ENCODE assay signal across 15 cellular contexts in genomic region chr2:29723255-29724001, GRCh38.
DNase-seq lines count a peak whose midpoint lies in the region; ATAC-seq and TF ChIP-seq lines count a peak whose summit lies in the region.
"Had no signal": no experiment of that assay in that cellular context is flagged by ENCODE, and none has a peak within 500 bp of the region (broad histone marks: within the 10 kb centered on the region; RNA-seq: fewer than 3 reads in every experiment).

No MANE protein-coding gene starts in this region.

- H3K27me3 Mint-ChIP-seq in activated CD4-positive, alpha-beta T cell treated with anti-CD3 and anti-CD28 coated beads for 36 hours, result peaks cover 11% of the 10 kb centered on the region
- peaks cover 2% of the 10 kb centered on the region for H3K27me3 Mint-ChIP-seq in activated CD4-positive, alpha-beta T cell treated with anti-CD3 and anti-CD28 coated beads, Interleukin-2, amount 10 ng/mL, durations not matched to agents 24 days and 14 days
- H3K27me3 Mint-ChIP-seq: dendritic cell treated with granulocyte-macrophage colony-stimulating factor and Interleukin-4, amounts not matched to agents 40 ng/mL and 50 ng/mL, for 4 days had no signal

- no peaks in the 10 kb centered on the region for H3K36me3 Mint-ChIP-seq in activated CD4-positive, alpha-beta T cell treated with anti-CD3 and anti-CD28 coated beads for 36 hours (ENCODE audit: low read depth)
- H3K36me3 Mint-ChIP-seq in activated CD4-positive, alpha-beta T cell treated with anti-CD3 and anti-CD28 coated beads, Interleukin-2, amount 10 ng/mL, durations not matched to agents 24 days and 14 days (ENCODE audit: low read depth), result no peaks in the 10 kb centered on the region
- H3K36me3 Mint-ChIP-seq in stimulated activated effector memory CD8-positive, alpha-beta T cell treated with anti-CD3 and anti-CD28 coated beads, Interleukin-12 subunit alpha, Interleukin-12 subunit beta, amount 100 ng/mL, for 72 hours, result no peaks in the 10 kb centered on the region
- H3K36me3 Mint-ChIP-seq: type B pancreatic cell had no signal

- no peak for DNase-seq in activated CD4-positive, alpha-beta T cell treated with anti-CD3 and anti-CD28 coated beads for 36 hours
- DNase-seq in activated CD4-positive, alpha-beta T cell treated with anti-CD3 and anti-CD28 coated beads, Interleukin-2, amount 10 ng/mL, durations not matched to agents 24 days and 14 days, result no peak
- DNase-seq in stimulated activated effector memory CD8-positive, alpha-beta T cell treated with anti-CD3 and anti-CD28 coated beads, Interleukin-12 subunit alpha, Interleukin-12 subunit beta, amount 100 ng/mL, for 72 hours (ENCODE audit: low spot score in 2 of 2), result no peak
- no peak for DNase-seq in central memory CD4-positive, alpha-beta T cell
- DNase-seq in RKO (ENCODE audit: low spot score) (no peak), thyroid gland (no peak)
- DNase-seq: 8988T; activated effector memory CD4-positive, alpha-beta T cell treated with anti-CD3 and anti-CD28 coated beads, Interleukin-2, amount 50 U/mL, for 16 hours; GF-D8; head of caudate nucleus; NCI-H524 treated with DMSO at 0.1 percent for 48 hours had no signal

- no peaks in the 10 kb centered on the region for H3K36me3 ChIP-seq in thyroid gland

- H3K4me1 Mint-ChIP-seq in activated CD4-positive, alpha-beta T cell treated with anti-CD3 and anti-CD28 coated beads for 36 hours, result no peaks in the 10 kb centered on the region
- H3K4me1 Mint-ChIP-seq in activated CD4-positive, alpha-beta T cell treated with anti-CD3 and anti-CD28 coated beads, Interleukin-2, amount 10 ng/mL, durations not matched to agents 24 days and 14 days, result no peaks in the 10 kb centered on the region
- no peaks in the 10 kb centered on the region for H3K4me1 Mint-ChIP-seq in stimulated activated effector memory CD8-positive, alpha-beta T cell treated with anti-CD3 and anti-CD28 coated beads, Interleukin-12 subunit alpha, Interleukin-12 subunit beta, amount 100 ng/mL, for 72 hours

- H3K4me3 Mint-ChIP-seq in activated CD4-positive, alpha-beta T cell treated with anti-CD3 and anti-CD28 coated beads for 36 hours, result no peak overlapping the region
- no peak overlapping the region for H3K4me3 Mint-ChIP-seq in activated CD4-positive, alpha-beta T cell treated with anti-CD3 and anti-CD28 coated beads, Interleukin-2, amount 10 ng/mL, durations not matched to agents 24 days and 14 days
- no peak overlapping the region for H3K4me3 Mint-ChIP-seq in stimulated activated effector memory CD8-positive, alpha-beta T cell treated with anti-CD3 and anti-CD28 coated beads, Interleukin-12 subunit alpha, Interleukin-12 subunit beta, amount 100 ng/mL, for 72 hours
- H3K4me3 Mint-ChIP-seq: dendritic cell treated with granulocyte-macrophage colony-stimulating factor and Interleukin-4, amounts not matched to agents 40 ng/mL and 50 ng/mL, for 4 days; type B pancreatic cell had no signal

- intact Hi-C loops in activated CD4-positive, alpha-beta T cell treated with anti-CD3 and anti-CD28 coated beads for 36 hours (cut with DNase I, micrococcal nuclease), result no loop called here
- intact Hi-C loops in activated CD4-positive, alpha-beta T cell treated with anti-CD3 and anti-CD28 coated beads, Interleukin-2, amount 10 ng/mL, durations not matched to agents 24 days and 14 days (cut with micrococcal nuclease), result no loop called here
- intact Hi-C loops in thyroid gland (cut with DNase I), result no loop called here

- CTCF ChIA-PET in activated CD4-positive, alpha-beta T cell treated with anti-CD3 and anti-CD28 coated beads for 36 hours (lab: Charles Lee), result interaction anchor here (0.6 kb wide), 1 partner anchor 948 kb away, joined by 3 read pairs; no protein-coding TSS in a partner anchor

- no peak overlapping the region for H3K4me3 ChIP-seq in thyroid gland (replicated peaks in 1 of 3)

- H3K27ac ChIP-seq in thyroid gland, result no peak overlapping the region

- TF ChIP-seq POLR2A in thyroid gland (IDR thresholded peaks at IDR 0.05), result no peak

- POLR2A ChIA-PET in activated CD4-positive, alpha-beta T cell treated with anti-CD3 and anti-CD28 coated beads for 36 hours (lab: Charles Lee), result no interaction called here

- H3K9me3 Mint-ChIP-seq in activated CD4-positive, alpha-beta T cell treated with anti-CD3 and anti-CD28 coated beads for 36 hours (ENCODE audit: low read depth), result no peaks in the 10 kb centered on the region
- H3K9me3 Mint-ChIP-seq in activated CD4-positive, alpha-beta T cell treated with anti-CD3 and anti-CD28 coated beads, Interleukin-2, amount 10 ng/mL, durations not matched to agents 24 days and 14 days, result no peaks in the 10 kb centered on the region
- H3K9me3 Mint-ChIP-seq in stimulated activated effector memory CD8-positive, alpha-beta T cell treated with anti-CD3 and anti-CD28 coated beads, Interleukin-12 subunit alpha, Interleukin-12 subunit beta, amount 100 ng/mL, for 72 hours, result no peaks in the 10 kb centered on the region
- H3K9me3 Mint-ChIP-seq: dendritic cell treated with granulocyte-macrophage colony-stimulating factor and Interleukin-4, amounts not matched to agents 40 ng/mL and 50 ng/mL, for 4 days had no signal

- H3K27ac Mint-ChIP-seq in activated CD4-positive, alpha-beta T cell treated with anti-CD3 and anti-CD28 coated beads for 36 hours, result no peak overlapping the region
- no peak overlapping the region for H3K27ac Mint-ChIP-seq in activated CD4-positive, alpha-beta T cell treated with anti-CD3 and anti-CD28 coated beads, Interleukin-2, amount 10 ng/mL, durations not matched to agents 24 days and 14 days
- no peak overlapping the region for H3K27ac Mint-ChIP-seq in stimulated activated effector memory CD8-positive, alpha-beta T cell treated with anti-CD3 and anti-CD28 coated beads, Interleukin-12 subunit alpha, Interleukin-12 subunit beta, amount 100 ng/mL, for 72 hours
- H3K27ac Mint-ChIP-seq: dendritic cell treated with granulocyte-macrophage colony-stimulating factor and Interleukin-4, amounts not matched to agents 40 ng/mL and 50 ng/mL, for 4 days; type B pancreatic cell had no signal

- 67 to 69% methylated on average over 7 of the region's 7 CpGs for WGBS in thyroid gland, 2 donors

- no peaks in the 10 kb centered on the region for H3K9me3 ChIP-seq in thyroid gland

- peak; percentile 36 for ATAC-seq in activated CD4-positive, alpha-beta T cell treated with anti-CD3 and anti-CD28 coated beads for 36 hours
- ATAC-seq in HG02642 (IDR thresholded peaks at IDR 0.05; ENCODE audit: poor library complexity, unreplicated experiment) (peak; percentile 72), HG03469 (IDR thresholded peaks at IDR 0.05; ENCODE audit: unreplicated experiment) (peak; percentile 67)
- peak; percentile 65 for ATAC-seq in stimulated activated effector memory CD8-positive, alpha-beta T cell treated with anti-CD3 and anti-CD28 coated beads, Interleukin-12 subunit alpha, Interleukin-12 subunit beta, amount 100 ng/mL, for 72 hours

- TF ChIP-seq CTCF in thyroid gland (IDR thresholded peaks at IDR 0.05), result no peak

- no peaks in the 10 kb centered on the region for H3K4me1 ChIP-seq in thyroid gland

- no peaks in the 10 kb centered on the region for H3K27me3 ChIP-seq in thyroid gland
